Comparison of ENCODE assay signal across 9 cellular contexts in genomic region chr12:83389237-83389996, GRCh38.
DNase-seq lines count a peak whose midpoint lies in the region; ATAC-seq and TF ChIP-seq lines count a peak whose summit lies in the region.
"Had no signal": no experiment of that assay in that cellular context is flagged by ENCODE, and none has a peak within 500 bp of the region (broad histone marks: within the 10 kb centered on the region; RNA-seq: fewer than 3 reads in every experiment).

No MANE protein-coding gene starts in this region.

- H3K4me1 Mint-ChIP-seq in MCF 10A (ENCODE audit: insufficient read depth, unreplicated experiment) = no peaks in the 10 kb centered on the region

- H3K36me3 ChIP-seq in breast epithelium (no peaks in the 10 kb centered on the region), thyroid gland (no peaks in the 10 kb centered on the region)

- 73 to 78% methylated on average over 16 of the region's 16 CpGs for WGBS in thyroid gland, 2 donors

- POLR2A ChIA-PET in MCF 10A (lab: Yijun Ruan, JAX) = no interaction called here

- no peaks in the 10 kb centered on the region for H3K36me3 Mint-ChIP-seq in MCF 10A (ENCODE audit: insufficient read depth, unreplicated experiment)
- H3K36me3 Mint-ChIP-seq: natural killer cell treated with Interleukin-12 subunit alpha and Interleukin-12 subunit beta and Interleukin-15 and Interleukin-18, amount 100 ng/mL, for 72 hours had no signal

- BruUV-seq in MCF 10A (replicated peaks; lab: Mats Ljungman, UMichigan) = no TSS peak

- H3K27ac ChIP-seq in breast epithelium = no peak overlapping the region
- H3K27ac ChIP-seq in thyroid gland = no peak overlapping the region

- TF ChIP-seq CTCF in MCF 10A (IDR thresholded peaks at IDR 0.05; ENCODE audit: unreplicated experiment) = no peak
- TF ChIP-seq CTCF in breast epithelium (IDR thresholded peaks at IDR 0.05) = no peak
- TF ChIP-seq CTCF in epithelial cell of esophagus (IDR thresholded peaks at IDR 0.05; ENCODE audit: insufficient read depth, low read depth, low read length, missing control alignments) = peak; percentile 25
- peak in 3 of 6 experiments; percentile 26 to 35 (median 27) for TF ChIP-seq CTCF in thyroid gland (IDR thresholded peaks at IDR 0.05)

- H3K4me1 ChIP-seq in breast epithelium (no peaks in the 10 kb centered on the region), thyroid gland (no peaks in the 10 kb centered on the region)

- intact Hi-C loops in MCF 10A (cut with micrococcal nuclease) = no loop called here
- intact Hi-C loops in breast epithelium (cut with DNase I; ENCODE audit: low total_unique reads) = no loop called here
- intact Hi-C loops in thyroid gland (cut with DNase I) = no loop called here

- H3K27me3 ChIP-seq in breast epithelium (no peaks in the 10 kb centered on the region), thyroid gland (no peaks in the 10 kb centered on the region)

- ATAC-seq in GM21576 (IDR thresholded peaks at IDR 0.05; ENCODE audit: unreplicated experiment) = no peak
- ATAC-seq: natural killer cell treated with Interleukin-12 subunit alpha and Interleukin-12 subunit beta and Interleukin-15 and Interleukin-18, amount 100 ng/mL, for 72 hours had no signal

- no peaks in the 10 kb centered on the region for H3K9me3 ChIP-seq in breast epithelium
- no peaks in the 10 kb centered on the region for H3K9me3 ChIP-seq in thyroid gland

- H3K27me3 Mint-ChIP-seq in MCF 10A (ENCODE audit: insufficient read depth, unreplicated experiment) = no peaks in the 10 kb centered on the region
- H3K27me3 Mint-ChIP-seq: natural killer cell treated with Interleukin-12 subunit alpha and Interleukin-12 subunit beta and Interleukin-15 and Interleukin-18, amount 100 ng/mL, for 72 hours had no signal

- CTCF ChIA-PET in MCF 10A (lab: Yijun Ruan, JAX) = interaction anchor here (0.6 kb wide), 1 partner anchor 8 kb away, joined by 3 read pairs; no protein-coding TSS in a partner anchor

- H3K9me3 Mint-ChIP-seq in MCF 10A (ENCODE audit: unreplicated experiment) = peaks cover 8% of the 10 kb centered on the region

- H3K4me3 Mint-ChIP-seq in MCF 10A (ENCODE audit: unreplicated experiment) = no peak overlapping the region
- H3K4me3 Mint-ChIP-seq: natural killer cell treated with Interleukin-12 subunit alpha and Interleukin-12 subunit beta and Interleukin-15 and Interleukin-18, amount 100 ng/mL, for 72 hours had no signal

- DNase-seq in MCF 10A (ENCODE audit: unreplicated experiment) (peak; percentile 3), breast epithelium (ENCODE audit: low spot score in 2 of 2) (no peak), NCI-H2107 (lab: John Stamatoyannopoulos, UW) (peak; percentile 17), epithelial cell of esophagus (ENCODE audit: low read depth) (peak; percentile 16), thyroid gland (peak; percentile 38 to 44), NCI-H2081 (lab: John Stamatoyannopoulos, UW) (no peak), NCI-H1092 (lab: John Stamatoyannopoulos, UW) (no peak)

- H3K27ac Mint-ChIP-seq in MCF 10A (ENCODE audit: low read depth, unreplicated experiment) = no peak overlapping the region
- H3K27ac Mint-ChIP-seq: natural killer cell treated with Interleukin-12 subunit alpha and Interleukin-12 subunit beta and Interleukin-15 and Interleukin-18, amount 100 ng/mL, for 72 hours had no signal

- H3K4me3 ChIP-seq in breast epithelium = no peak overlapping the region
- H3K4me3 ChIP-seq in epithelial cell of esophagus (ENCODE audit: low read length) = no peak overlapping the region
- no peak overlapping the region for H3K4me3 ChIP-seq in thyroid gland (replicated peaks in 1 of 3)

- TF ChIP-seq POLR2A in breast epithelium (IDR thresholded peaks at IDR 0.05) = no peak
- no peak for TF ChIP-seq POLR2A in thyroid gland (IDR thresholded peaks at IDR 0.05)

Comparison
In these comparisons a context has a peak if more than half of its experiments do, and no peak if none do; other contexts are left out.
1. DNase-seq: peak in MCF 10A (single experiment), NCI-H2107 (single experiment), epithelial cell of esophagus (single experiment) and thyroid gland (2 of 2); none in breast epithelium (0 of 2), NCI-H2081 (0 of 2) and NCI-H1092 (single experiment).